In genomic region chr2:105438104-105438929, GRCh38 we compare ENCODE assay signal across 13 cellular contexts. TPM values are rescaled to one million over a fixed set of nuclear protein-coding genes. Genes with fewer than 3 reads are reported as not detected.
A peak's percentile ranks its signal among the peaks of the same experiment; 100 is the strongest.
DNase-seq lines count a peak whose midpoint lies in the region; ATAC-seq, FAIRE-seq and TF ChIP-seq lines count a peak whose summit lies in the region.
"Had no signal": no experiment of that assay in that cellular context is flagged by ENCODE, and none has a peak within 500 bp of the region (broad histone marks: within the 10 kb centered on the region; RNA-seq: fewer than 3 reads in every experiment).

No MANE protein-coding gene starts in this region.

- no peak overlapping the region for H2AFZ ChIP-seq in mesenchymal stem cell (ENCODE audit: low read depth, low read length)

- no peaks in the 10 kb centered on the region for H3K79me1 ChIP-seq in mesenchymal stem cell (replicated peaks; ENCODE audit: low read length, poor library complexity, severe bottlenecking)

- peak; percentile 47 for DNase-seq in NCI-H345 (lab: John Stamatoyannopoulos, UW)
- no peak for DNase-seq in NCI-H345 treated with DMSO at 0.1 percent for 48 hours (lab: John Stamatoyannopoulos, UW; ENCODE audit: unreplicated experiment)
- no peak for DNase-seq in brain microvascular endothelial cell
- peak; percentile 82 for DNase-seq in mesenchymal stem cell
- DNase-seq in uterus, result peak; percentile 25 to 41
- no peak for DNase-seq in nucleus accumbens (lab: John Stamatoyannopoulos, UW)
- no peak for DNase-seq in foreskin keratinocyte
- no peak for DNase-seq in frontal cortex (ENCODE audit: low spot score in 2 of 2)
- DNase-seq: activated CD4-positive, CD25-positive, alpha-beta regulatory T cell; hypothalamus; NCI-H1694; tibial artery had no signal

- H3K27ac ChIP-seq in brain microvascular endothelial cell, result peak overlapping the region; percentile 8
- peak overlapping the region; percentile 50 for H3K27ac ChIP-seq in mesenchymal stem cell (ENCODE audit: low read length, poor library complexity, severe bottlenecking)
- peak overlapping the region; percentile 61 to 62 for H3K27ac ChIP-seq in uterus
- no peak overlapping the region for H3K27ac ChIP-seq in foreskin keratinocyte
- H3K27ac ChIP-seq: ascending aorta, tibial artery had no signal

- H3K27me3 ChIP-seq in brain microvascular endothelial cell (replicated peaks), result no peaks in the 10 kb centered on the region
- H3K27me3 ChIP-seq in mesenchymal stem cell (ENCODE audit: control insufficient read depth in 1 of 2, insufficient read depth in 1 of 2, low read length in 2 of 2), result peaks cover 0 to 29% of the 10 kb centered on the region in 2 experiments
- no peaks in the 10 kb centered on the region for H3K27me3 ChIP-seq in uterus
- H3K27me3 ChIP-seq in foreskin keratinocyte, result no peaks in the 10 kb centered on the region
- H3K27me3 ChIP-seq: ascending aorta had no signal

- in situ Hi-C loops in brain microvascular endothelial cell (cut with HindIII; ENCODE audit: low pct_ligation_motif_present, low sequenced_read_pairs), result no loop called here

- H3K9me3 ChIP-seq in mesenchymal stem cell (ENCODE audit: control insufficient read depth, low read length), result no peaks in the 10 kb centered on the region
- no peaks in the 10 kb centered on the region for H3K9me3 ChIP-seq in uterus
- H3K9me3 ChIP-seq: ascending aorta, tibial artery had no signal

- H2BK15ac ChIP-seq in mesenchymal stem cell (ENCODE audit: low read depth, poor library complexity, severe bottlenecking), result peak overlapping the region; percentile 8

- H3K4me3 ChIP-seq in brain microvascular endothelial cell (ENCODE audit: low read depth, low read length) (no peak overlapping the region), mesenchymal stem cell (ENCODE audit: insufficient read depth in 1 of 2, low read depth in 1 of 2, low read length in 2 of 2) (no peak overlapping the region), uterus (peak overlapping the region in 1 of 2 donors; percentile 5)
- H3K4me3 ChIP-seq: tibial artery had no signal

- no peak overlapping the region for H2BK5ac ChIP-seq in mesenchymal stem cell (ENCODE audit: low read depth, low read length, poor library complexity, severe bottlenecking)

- whole genome bisulfite sequencing in mesenchymal stem cell, result 2% methylated on average over 10 of the region's 10 CpGs

- TF ChIP-seq POLR2A in uterus (IDR thresholded peaks at IDR 0.05), result no peak

- intact Hi-C loops in uterus (cut with DNase I; ENCODE audit: low total_unique reads), result no loop called here

- peak overlapping the region; percentile 81 to 85 for H3K4ac ChIP-seq in mesenchymal stem cell (ENCODE audit: low read depth in 1 of 2, low read length in 2 of 2)

- no peak for ATAC-seq in foreskin keratinocyte

- H3K36me3 ChIP-seq in brain microvascular endothelial cell (replicated peaks) (no peaks in the 10 kb centered on the region), mesenchymal stem cell (ENCODE audit: control insufficient read depth in 1 of 2, insufficient read depth in 2 of 2, low read depth in 1 of 2, low read length in 2 of 2) (no peaks in the 10 kb centered on the region), uterus (no peaks in the 10 kb centered on the region)
- H3K36me3 ChIP-seq: ascending aorta, tibial artery had no signal

- peak overlapping the region; percentile 98 for H4K91ac ChIP-seq in mesenchymal stem cell (ENCODE audit: low read length)

- no peak for FAIRE-seq in frontal cortex (lab: Jason Lieb, UNC)

- peak overlapping the region; percentile 95 for H4K8ac ChIP-seq in mesenchymal stem cell (ENCODE audit: low read length)

- H3K14ac ChIP-seq in mesenchymal stem cell (ENCODE audit: low read length in 2 of 2), result peak overlapping the region in 1 of 2 experiments; percentile 96

- H3K9ac ChIP-seq in mesenchymal stem cell (ENCODE audit: low read length), result no peak overlapping the region

- peaks cover 10% of the 10 kb centered on the region for H3K4me1 ChIP-seq in mesenchymal stem cell (ENCODE audit: control insufficient read depth, insufficient read depth, low read depth, low read length)
- no peaks in the 10 kb centered on the region for H3K4me1 ChIP-seq in uterus
- H3K4me1 ChIP-seq in foreskin keratinocyte, result no peaks in the 10 kb centered on the region
- H3K4me1 ChIP-seq: ascending aorta had no signal

- H2BK12ac ChIP-seq in mesenchymal stem cell (ENCODE audit: low read length in 2 of 2), result peak overlapping the region; percentile 9 to 93

- H2BK120ac ChIP-seq in mesenchymal stem cell (ENCODE audit: low read depth, low read length), result peak overlapping the region; percentile 97

- peak overlapping the region; percentile 96 to 97 for H3K18ac ChIP-seq in mesenchymal stem cell (ENCODE audit: low read depth in 1 of 2, low read length in 2 of 2)

- peak overlapping the region in 1 of 2 experiments; percentile 90 for H3K23ac ChIP-seq in mesenchymal stem cell (ENCODE audit: low read length in 2 of 2)

- no peak for TF ChIP-seq CTCF in brain microvascular endothelial cell (IDR thresholded peaks at IDR 0.05; ENCODE audit: low read depth, low read length, missing control alignments)
- no peak for TF ChIP-seq CTCF in uterus (IDR thresholded peaks at IDR 0.05)
- no peak for TF ChIP-seq CTCF in foreskin keratinocyte (conservative IDR thresholded peaks at IDR 0.05)

- H3K4me2 ChIP-seq in mesenchymal stem cell (ENCODE audit: low read length, poor library complexity, severe bottlenecking), result peak overlapping the region; percentile 5

- H2AK5ac ChIP-seq in mesenchymal stem cell (ENCODE audit: low read length, severe bottlenecking), result peak overlapping the region; percentile 21

RNA-seq across cellular contexts. Expression of gene FHL2, which starts 39.5 kb away (rescaled TPM):
- polyA plus RNA-seq in mesenchymal stem cell (2013, experiment 1 of 2), result 258 TPM
- polyA plus RNA-seq in mesenchymal stem cell (2013, experiment 2 of 2), result 261 TPM
- 100 to 1,000 TPM in 1 of 4 donors, 10 to 100 TPM in 3; 27.4 to 100 (median 62.7) TPM for total RNA-seq in uterus
- 85.9 and 110 TPM in 2 replicates for total RNA-seq in foreskin keratinocyte
- 92.7 and 112 TPM in 2 replicates for polyA plus RNA-seq in foreskin keratinocyte
- total RNA-seq in frontal cortex, result 2.4 TPM

Comparison
In these comparisons a context has a peak if more than half of its experiments do, and no peak if none do; other contexts are left out.
1. DNase-seq: peak in NCI-H345 (single experiment), mesenchymal stem cell (single experiment) and uterus (2 of 2); none in NCI-H345 treated with DMSO at 0.1 percent for 48 hours (single experiment), brain microvascular endothelial cell (single experiment), nucleus accumbens (0 of 56), foreskin keratinocyte (0 of 2) and frontal cortex (0 of 2).